21 cellular contexts compared by ENCODE assay signal in the genomic region with DNA sequence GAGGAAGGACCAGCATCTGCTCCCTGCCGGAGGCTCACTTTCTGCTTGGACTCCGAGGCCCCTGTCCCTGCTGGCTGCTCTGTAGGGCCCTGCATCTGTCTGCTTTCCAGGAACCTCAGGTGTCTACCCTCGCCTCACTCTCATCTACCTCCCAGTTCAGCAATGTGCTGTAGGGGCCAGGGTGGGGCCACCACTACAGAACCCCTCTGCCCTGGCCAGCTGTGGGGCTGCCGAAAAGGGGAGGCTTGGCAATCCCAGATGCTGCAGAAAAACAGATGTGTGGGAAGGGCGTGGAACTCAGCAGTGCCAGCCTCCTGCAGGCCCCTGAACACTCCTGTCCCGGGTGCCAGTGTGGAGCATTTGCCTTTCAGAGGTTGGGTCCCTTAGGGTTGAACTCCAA.
"Had no signal": no experiment of that assay in that cellular context is flagged by ENCODE, and none has a peak within 500 bp of the region (broad histone marks: within the 10 kb centered on the region; RNA-seq: fewer than 3 reads in every experiment).

No MANE protein-coding gene starts in this region.

- H3K36me3 Mint-ChIP-seq: activated naive CD8-positive, alpha-beta T cell treated with anti-CD3 and anti-CD28 coated beads for 36 hours; type B pancreatic cell had no signal

- H3K4me1 Mint-ChIP-seq: activated naive CD8-positive, alpha-beta T cell treated with anti-CD3 and anti-CD28 coated beads for 36 hours; T-helper 17 cell had no signal

- H3K4me3 ChIP-seq: adrenal gland, ascending aorta, left ventricle myocardium inferior, sigmoid colon had no signal

- FAIRE-seq: endothelial cell of umbilical vein had no signal

- H3K36me3 ChIP-seq: adrenal gland, ascending aorta, brain microvascular endothelial cell, left ventricle myocardium inferior, sigmoid colon, WERI-Rb-1 had no signal

- DNase-seq: activated CD4-positive, alpha-beta T cell treated with anti-CD3 and anti-CD28 coated beads for 48 hours; activated CD4-positive, alpha-beta T cell treated with anti-CD3 and anti-CD28 coated beads, Interleukin-2, amount 50 U/mL, for 48 hours; activated CD8-positive, alpha-beta memory T cell treated with anti-CD3 and anti-CD28 coated beads for 24 hours; activated effector memory CD4-positive, alpha-beta T cell treated with Interleukin-2 at 50 U/mL for 16 hours; activated naive CD4-positive, alpha-beta T cell treated with anti-CD3 and anti-CD28 coated beads for 36 hours; activated naive CD8-positive, alpha-beta T cell treated with anti-CD3 and anti-CD28 coated beads for 36 hours; adrenal gland; brain microvascular endothelial cell; caudate nucleus; head of caudate nucleus; left ventricle myocardium inferior; naive thymus-derived CD8-positive, alpha-beta T cell; sigmoid colon; stimulated activated CD4-positive, alpha-beta T cell treated with anti-CD3 and anti-CD28 coated beads, Interleukin-2, amount 100 ng/mL, for 48 hours; stimulated activated naive CD8-positive, alpha-beta T cell treated with anti-CD3 and anti-CD28 coated beads, Interleukin-15, Interleukin-2, amounts not matched to agents 100 U/mL and 50 U/mL, for 24 hours; T-helper 17 cell; T1000; WERI-Rb-1 had no signal

- H3K9me3 ChIP-seq: adrenal gland, ascending aorta, sigmoid colon had no signal

- H3K9me3 Mint-ChIP-seq: type B pancreatic cell had no signal

- H3K27me3 ChIP-seq: adrenal gland, ascending aorta, brain microvascular endothelial cell, sigmoid colon had no signal

- H3K27ac Mint-ChIP-seq: activated naive CD4-positive, alpha-beta T cell treated with anti-CD3 and anti-CD28 coated beads for 36 hours; activated naive CD8-positive, alpha-beta T cell treated with anti-CD3 and anti-CD28 coated beads for 36 hours; naive thymus-derived CD8-positive, alpha-beta T cell; T-helper 17 cell; type B pancreatic cell had no signal

- H3K4me3 Mint-ChIP-seq: activated naive CD4-positive, alpha-beta T cell treated with anti-CD3 and anti-CD28 coated beads for 36 hours; activated naive CD8-positive, alpha-beta T cell treated with anti-CD3 and anti-CD28 coated beads for 36 hours; naive thymus-derived CD8-positive, alpha-beta T cell; T-helper 17 cell; type B pancreatic cell had no signal

- H3K27ac ChIP-seq: adrenal gland, ascending aorta, left ventricle myocardium inferior, WERI-Rb-1 had no signal
